In genomic region chr2:235061656-235062055, GRCh38 we compare ENCODE assay signal across 1 cellular context.
TF ChIP-seq lines count a peak whose summit lies in the region.

No MANE protein-coding gene starts in this region.

TF ChIP-seq in HepG2, 621 proteins besides CTCF, POLR2A, EP300 and RAD21 (continued from another document):
- TF ChIP-seq ZNF18 (CRISPR knock-in tag; IDR thresholded peaks at IDR 0.05; ENCODE audit: insufficient replicate concordance) (no peak), HBP1 (CRISPR knock-in tag; IDR thresholded peaks at IDR 0.05; ENCODE audit: low read depth) (no peak), ZNF530 (CRISPR knock-in tag; IDR thresholded peaks at IDR 0.05; ENCODE audit: low read depth) (no peak), CREB3 (CRISPR knock-in tag; IDR thresholded peaks at IDR 0.05) (no peak), GMEB2 (CRISPR knock-in tag; IDR thresholded peaks at IDR 0.05; ENCODE audit: low read depth) (no peak), ZNF574 (CRISPR knock-in tag; IDR thresholded peaks at IDR 0.05) (no peak), CERS6 (CRISPR knock-in tag; IDR thresholded peaks at IDR 0.05) (no peak), HOXA7 (CRISPR knock-in tag; IDR thresholded peaks at IDR 0.05) (no peak), CEBPG (CRISPR knock-in tag; IDR thresholded peaks at IDR 0.05) (no peak), TCF12 (IDR thresholded peaks at IDR 0.05) (no peak), TCF12 (CRISPR knock-in tag; IDR thresholded peaks at IDR 0.05) (no peak), SP4 (CRISPR knock-in tag; IDR thresholded peaks at IDR 0.05) (no peak), TOPORS (CRISPR knock-in tag; IDR thresholded peaks at IDR 0.05) (no peak), CHD2 (IDR thresholded peaks at IDR 0.05; ENCODE audit: low read depth, low read length) (no peak)
